ENCODE assay signal across 9 cellular contexts in genomic region chr2:121297217-121297830, GRCh38. TPM values are rescaled to one million over a fixed set of nuclear protein-coding genes. Genes with fewer than 3 reads are reported as not detected.
A peak's percentile ranks its signal among the peaks of the same experiment; 100 is the strongest.
DNase-seq lines count a peak whose midpoint lies in the region; ATAC-seq and TF ChIP-seq lines count a peak whose summit lies in the region.
"Had no signal": no experiment of that assay in that cellular context is flagged by ENCODE, and none has a peak within 500 bp of the region (broad histone marks: within the 10 kb centered on the region; RNA-seq: fewer than 3 reads in every experiment).

No MANE protein-coding gene starts in this region.

- intact Hi-C loops in activated CD4-positive, alpha-beta T cell treated with anti-CD3 and anti-CD28 coated beads for 36 hours (cut with DNase I, micrococcal nuclease): no loop called here
- intact Hi-C loops in stomach (cut with DNase I; ENCODE audit: low total_unique reads): no loop called here

- CTCF ChIA-PET in activated CD4-positive, alpha-beta T cell treated with anti-CD3 and anti-CD28 coated beads for 36 hours (lab: Charles Lee): no interaction called here

- H3K27me3 ChIP-seq in cardiac muscle cell (no peaks in the 10 kb centered on the region), stomach (no peaks in the 10 kb centered on the region)

- TF ChIP-seq CTCF in cardiac muscle cell (IDR thresholded peaks at IDR 0.05; ENCODE audit: low read depth, low read length) (peak; percentile 81), stomach (IDR thresholded peaks at IDR 0.05) (peak in 5 of 7 experiments; percentile 39 to 80 (median 46)), omental fat pad (IDR thresholded peaks at IDR 0.05) (no peak)

- H3K27me3 Mint-ChIP-seq in activated CD4-positive, alpha-beta T cell treated with anti-CD3 and anti-CD28 coated beads for 36 hours: peaks cover 8% of the 10 kb centered on the region

- TF ChIP-seq EP300 in stomach (IDR thresholded peaks at IDR 0.05): no peak

- no peaks in the 10 kb centered on the region for H3K9me3 ChIP-seq in cardiac muscle cell (ENCODE audit: low read depth)
- H3K9me3 ChIP-seq in stomach: no peaks in the 10 kb centered on the region

- H3K4me3 ChIP-seq in cardiac muscle cell (no peak overlapping the region), stomach (no peak overlapping the region)

- no peak overlapping the region for H3K4me3 Mint-ChIP-seq in activated CD4-positive, alpha-beta T cell treated with anti-CD3 and anti-CD28 coated beads for 36 hours

- DNase-seq in activated CD4-positive, alpha-beta T cell treated with anti-CD3 and anti-CD28 coated beads for 36 hours: peak; percentile 13
- no peak for DNase-seq in activated CD4-positive, alpha-beta T cell treated with anti-CD3 and anti-CD28 coated beads for 4 hours
- peak; percentile 55 for DNase-seq in KBM-7
- peak; percentile 35 to 55 for DNase-seq in cardiac muscle cell (ENCODE audit: low read depth in 1 of 2, low spot score in 1 of 2)
- DNase-seq in stomach: peak; percentile 49
- DNase-seq in omental fat pad (ENCODE audit: low spot score): no peak
- no peak for DNase-seq in CD1c-positive myeloid dendritic cell (ENCODE audit: extremely low spot score)

- no peak overlapping the region for H3K27ac Mint-ChIP-seq in activated CD4-positive, alpha-beta T cell treated with anti-CD3 and anti-CD28 coated beads for 36 hours
- H3K27ac Mint-ChIP-seq: activated naive CD4-positive, alpha-beta T cell treated with anti-CD3 and anti-CD28 coated beads, Interleukin-2, amount 50 U/mL, for 72 hours had no signal

- no peak for ATAC-seq in activated CD4-positive, alpha-beta T cell treated with anti-CD3 and anti-CD28 coated beads for 36 hours
- peak; percentile 97 for ATAC-seq in SK-N-SH treated with all-trans-retinoic acid at 6 μM for 48 hours
- ATAC-seq in omental fat pad (ENCODE audit: low FRiP score): no peak

- no peaks in the 10 kb centered on the region for H3K36me3 ChIP-seq in cardiac muscle cell
- no peaks in the 10 kb centered on the region for H3K36me3 ChIP-seq in stomach

- no peaks in the 10 kb centered on the region for H3K9me3 Mint-ChIP-seq in activated CD4-positive, alpha-beta T cell treated with anti-CD3 and anti-CD28 coated beads for 36 hours (ENCODE audit: low read depth)
- H3K9me3 Mint-ChIP-seq: activated naive CD4-positive, alpha-beta T cell treated with anti-CD3 and anti-CD28 coated beads, Interleukin-2, amount 50 U/mL, for 72 hours had no signal

- 46 to 54% (median 47%) methylated on average over 8 to 9 of the region's 9 CpGs for WGBS in stomach, 5 donors

- no peak for TF ChIP-seq POLR2A in stomach (IDR thresholded peaks at IDR 0.05)

- H3K4me1 ChIP-seq in cardiac muscle cell (ENCODE audit: low read depth) (no peaks in the 10 kb centered on the region), stomach (peaks cover 0 to 11% (median 8%) of the 10 kb centered on the region in 4 donors)

- no peaks in the 10 kb centered on the region for H3K4me1 Mint-ChIP-seq in activated CD4-positive, alpha-beta T cell treated with anti-CD3 and anti-CD28 coated beads for 36 hours

- in situ Hi-C loops in KBM-7 (cut with MboI; ENCODE audit: low pct_unique_long_range_greater_than_20kb, low sequenced_read_pairs): no loop called here

- POLR2A ChIA-PET in activated CD4-positive, alpha-beta T cell treated with anti-CD3 and anti-CD28 coated beads for 36 hours (lab: Charles Lee): no interaction called here

- H3K27ac ChIP-seq in cardiac muscle cell: no peak overlapping the region
- H3K27ac ChIP-seq in stomach: no peak overlapping the region

- H3K36me3 Mint-ChIP-seq in activated CD4-positive, alpha-beta T cell treated with anti-CD3 and anti-CD28 coated beads for 36 hours (ENCODE audit: low read depth): no peaks in the 10 kb centered on the region
- H3K36me3 Mint-ChIP-seq: activated naive CD4-positive, alpha-beta T cell treated with anti-CD3 and anti-CD28 coated beads, Interleukin-2, amount 50 U/mL, for 72 hours had no signal

TF ChIP-seq in SK-N-SH treated with all-trans-retinoic acid at 6 μM for 48 hours, 23 proteins besides CTCF, POLR2A, EP300 and RAD21:
- TF ChIP-seq RARB (CRISPR knock-in tag; IDR thresholded peaks at IDR 0.05) (no peak), TCF4 (CRISPR knock-in tag; IDR thresholded peaks at IDR 0.05; ENCODE audit: borderline replicate concordance) (no peak), TOX (CRISPR knock-in tag; IDR thresholded peaks at IDR 0.05; ENCODE audit: borderline replicate concordance) (no peak), PATZ1 (CRISPR knock-in tag; IDR thresholded peaks at IDR 0.05; ENCODE audit: borderline replicate concordance) (no peak), ZC3H10 (CRISPR knock-in tag; IDR thresholded peaks at IDR 0.05) (no peak), ZNF8 (CRISPR knock-in tag; IDR thresholded peaks at IDR 0.05) (no peak), ZFP30 (CRISPR knock-in tag; IDR thresholded peaks at IDR 0.05) (no peak), SNAI2 (CRISPR knock-in tag; IDR thresholded peaks at IDR 0.05) (no peak), ESRRG (CRISPR knock-in tag; IDR thresholded peaks at IDR 0.05) (no peak)
- TF ChIP-seq, protein P1, sequence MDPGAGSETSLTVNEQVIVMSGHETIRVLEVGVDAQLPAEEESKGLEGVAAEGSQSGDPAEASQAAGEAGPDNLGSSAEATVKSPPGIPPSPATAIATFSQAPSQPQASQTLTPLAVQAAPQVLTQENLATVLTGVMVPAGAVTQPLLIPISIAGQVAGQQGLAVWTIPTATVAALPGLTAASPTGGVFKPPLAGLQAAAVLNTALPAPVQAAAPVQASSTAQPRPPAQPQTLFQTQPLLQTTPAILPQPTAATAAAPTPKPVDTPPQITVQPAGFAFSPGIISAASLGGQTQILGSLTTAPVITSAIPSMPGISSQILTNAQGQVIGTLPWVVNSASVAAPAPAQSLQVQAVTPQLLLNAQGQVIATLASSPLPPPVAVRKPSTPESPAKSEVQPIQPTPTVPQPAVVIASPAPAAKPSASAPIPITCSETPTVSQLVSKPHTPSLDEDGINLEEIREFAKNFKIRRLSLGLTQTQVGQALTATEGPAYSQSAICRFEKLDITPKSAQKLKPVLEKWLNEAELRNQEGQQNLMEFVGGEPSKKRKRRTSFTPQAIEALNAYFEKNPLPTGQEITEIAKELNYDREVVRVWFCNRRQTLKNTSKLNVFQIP (CRISPR knock-in tag; IDR thresholded peaks at IDR 0.05; ENCODE audit: borderline replicate concordance, low read depth): no peak

RNA-seq across cellular contexts. Expression of gene TFCP2L1, which starts 12.3 kb away (rescaled TPM):
- total RNA-seq in activated CD4-positive, alpha-beta T cell treated with anti-CD3 and anti-CD28 coated beads for 36 hours: under 1 TPM; 0.02 to 0.05 TPM
- total RNA-seq in cardiac muscle cell (not detected in 2 replicates), stomach (100 to 1,000 TPM in 1 of 5 donors, 10 to 100 TPM in 4; 31.4 to 154 (median 48.2) TPM), omental fat pad (1 to 10 TPM; 2.0 to 5.8 (median 3.6) TPM)
- polyA plus RNA-seq in cardiac muscle cell (0.31 TPM in 1 of 2 replicates, not detected in the other), stomach (10 to 100 TPM in 1 of 3 donors, 1 to 10 TPM in 2; 6.8 to 10.4 (median 7.6) TPM)

Comparison
In these comparisons a context has a peak if more than half of its experiments do, and no peak if none do; other contexts are left out.
1. DNase-seq: peak in activated CD4-positive, alpha-beta T cell treated with anti-CD3 and anti-CD28 coated beads for 36 hours (single experiment), KBM-7 (single experiment), cardiac muscle cell (2 of 2) and stomach (single experiment); none in activated CD4-positive, alpha-beta T cell treated with anti-CD3 and anti-CD28 coated beads for 4 hours (0 of 2), omental fat pad (single experiment) and CD1c-positive myeloid dendritic cell (single experiment).
2. CTCF ChIP-seq: peak in cardiac muscle cell (single experiment) and stomach (5 of 7); none in omental fat pad (0 of 3).
3. RNA of gene TFCP2L1, which starts 12.3 kb away (total RNA-seq): 31.4 to 154 TPM in stomach; 2.0 to 5.8 TPM in omental fat pad, 0.02 to 0.05 TPM in activated CD4-positive, alpha-beta T cell treated with anti-CD3 and anti-CD28 coated beads for 36 hours and not detected in cardiac muscle cell; every median in the first group is over 4 times any median in the second.